8 cellular contexts compared by ENCODE assay signal in genomic region chr13:100394005-100394695, GRCh38.
DNase-seq lines count a peak whose midpoint lies in the region; ATAC-seq, FAIRE-seq and TF ChIP-seq lines count a peak whose summit lies in the region.

No MANE protein-coding gene starts in this region.

- no peak for TF ChIP-seq CTCF in AG09319 (IDR thresholded peaks at IDR 0.05; ENCODE audit: low read depth, low read length)
- TF ChIP-seq CTCF in progenitor cell of endocrine pancreas (IDR thresholded peaks at IDR 0.05; ENCODE audit: unreplicated experiment): no peak

- no peak overlapping the region for H3K4me3 Mint-ChIP-seq in progenitor cell of endocrine pancreas (ENCODE audit: low read depth)

- ATAC-seq in GM18520 (IDR thresholded peaks at IDR 0.05; ENCODE audit: unreplicated experiment) (peak; percentile 93), HG02938 (IDR thresholded peaks at IDR 0.05; ENCODE audit: unreplicated experiment) (peak; percentile 93)

- FAIRE-seq in TTC549 (lab: Jason Lieb, UNC): peak; percentile 97
- no peak for FAIRE-seq in RCC 7860 (lab: Jason Lieb, UNC)

- H3K9me3 Mint-ChIP-seq in progenitor cell of endocrine pancreas (ENCODE audit: low read depth): no peaks in the 10 kb centered on the region

- peak; percentile 56 for DNase-seq in AG09319 (ENCODE audit: extremely low read depth, low read depth)
- DNase-seq in myocyte (ENCODE audit: low read depth): peak; percentile 72
- DNase-seq in progenitor cell of endocrine pancreas (ENCODE audit: low spot score, unreplicated experiment): no peak
- DNase-seq in SKM-1 (lab: John Stamatoyannopoulos, UW; ENCODE audit: unreplicated experiment): no peak
- no peak for DNase-seq in RCC 7860 (ENCODE audit: low spot score)

- no peaks in the 10 kb centered on the region for H3K27me3 Mint-ChIP-seq in progenitor cell of endocrine pancreas

- H3K36me3 Mint-ChIP-seq in progenitor cell of endocrine pancreas (ENCODE audit: insufficient read depth): peaks cover 3% of the 10 kb centered on the region

- peaks cover 2% of the 10 kb centered on the region for H3K4me1 Mint-ChIP-seq in progenitor cell of endocrine pancreas (ENCODE audit: low read depth)

- H3K27ac Mint-ChIP-seq in progenitor cell of endocrine pancreas: no peak overlapping the region

Comparison
In these comparisons a context has a peak if more than half of its experiments do, and no peak if none do; other contexts are left out.
1. DNase-seq: peak in AG09319 (single experiment) and myocyte (single experiment); none in progenitor cell of endocrine pancreas (single experiment), SKM-1 (single experiment) and RCC 7860 (single experiment).